1 cellular context compared by ENCODE assay signal in genomic region chrX:70988425-70988824, GRCh38.
A peak's percentile ranks its signal among the peaks of the same experiment; 100 is the strongest.
TF ChIP-seq lines count a peak whose summit lies in the region.

No MANE protein-coding gene starts in this region.

TF ChIP-seq in K562, 482 proteins besides CTCF, POLR2A, EP300 and RAD21 (continued from another document):
- TF ChIP-seq, protein P1, sequence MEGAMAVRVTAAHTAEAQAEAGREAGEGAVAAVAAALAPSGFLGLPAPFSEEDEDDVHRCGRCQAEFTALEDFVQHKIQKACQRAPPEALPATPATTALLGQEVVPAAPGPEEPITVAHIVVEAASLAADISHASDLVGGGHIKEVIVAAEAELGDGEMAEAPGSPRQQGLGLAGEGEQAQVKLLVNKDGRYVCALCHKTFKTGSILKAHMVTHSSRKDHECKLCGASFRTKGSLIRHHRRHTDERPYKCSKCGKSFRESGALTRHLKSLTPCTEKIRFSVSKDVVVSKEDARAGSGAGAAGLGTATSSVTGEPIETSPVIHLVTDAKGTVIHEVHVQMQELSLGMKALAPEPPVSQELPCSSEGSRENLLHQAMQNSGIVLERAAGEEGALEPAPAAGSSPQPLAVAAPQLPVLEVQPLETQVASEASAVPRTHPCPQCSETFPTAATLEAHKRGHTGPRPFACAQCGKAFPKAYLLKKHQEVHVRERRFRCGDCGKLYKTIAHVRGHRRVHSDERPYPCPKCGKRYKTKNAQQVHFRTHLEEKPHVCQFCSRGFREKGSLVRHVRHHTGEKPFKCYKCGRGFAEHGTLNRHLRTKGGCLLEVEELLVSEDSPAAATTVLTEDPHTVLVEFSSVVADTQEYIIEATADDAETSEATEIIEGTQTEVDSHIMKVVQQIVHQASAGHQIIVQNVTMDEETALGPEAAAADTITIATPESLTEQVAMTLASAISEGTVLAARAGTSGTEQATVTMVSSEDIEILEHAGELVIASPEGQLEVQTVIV (CRISPR knock-in tag; IDR thresholded peaks at IDR 0.05; ENCODE audit: borderline replicate concordance): no peak
- TF ChIP-seq ZNF23 (CRISPR knock-in tag; IDR thresholded peaks at IDR 0.05): no peak
- no peak for TF ChIP-seq RB1 (IDR thresholded peaks at IDR 0.05; ENCODE audit: low read depth)
- no peak for TF ChIP-seq CBX2 (IDR thresholded peaks at IDR 0.05; ENCODE audit: insufficient read depth, low read length, poor library complexity, severe bottlenecking)
- peak; percentile 44; the same call in 1 of the 2 replicates for TF ChIP-seq STAT5A (IDR thresholded peaks at IDR 0.05; ENCODE audit: borderline replicate concordance, low read length)
- TF ChIP-seq GABPA (tag; conservative IDR thresholded peaks at IDR 0.05; ENCODE audit: low read depth): peak; percentile 90
- no peak; a peak in 1 of 4 replicates for TF ChIP-seq FOXK2 (conservative IDR thresholded peaks at IDR 0.05 in 1 of 2, IDR thresholded peaks at IDR 0.05 in 1 of 2; ENCODE audit: low read depth in 2 of 2)
- TF ChIP-seq MNT (conservative IDR thresholded peaks at IDR 0.05): 0 out of 4 replicates have a peak, but pooled peaks of 1 of the 2 experiments have one; percentile 23
- peak; percentile 81 for TF ChIP-seq BMI1 (IDR thresholded peaks at IDR 0.05; ENCODE audit: low read length)
- TF ChIP-seq EHMT2 (IDR thresholded peaks at IDR 0.05): 0 out of 2 replicates have a peak, but pooled peaks have one; percentile 28
- TF ChIP-seq MXI1 (IDR thresholded peaks at IDR 0.05; ENCODE audit: low read depth, low read length): peak; percentile 74; the same call in 1 of the 2 replicates
